Comparison of ENCODE assay signal across 11 cellular contexts in genomic region chr9:129451089-129451656, GRCh38.
DNase-seq lines count a peak whose midpoint lies in the region; ATAC-seq and TF ChIP-seq lines count a peak whose summit lies in the region.
"Had no signal": no experiment of that assay in that cellular context is flagged by ENCODE, and none has a peak within 500 bp of the region (broad histone marks: within the 10 kb centered on the region; RNA-seq: fewer than 3 reads in every experiment).

No MANE protein-coding gene starts in this region.

- TF ChIP-seq RAD21 in liver (IDR thresholded peaks at IDR 0.05) = no peak

- H3K27ac ChIP-seq in liver (ENCODE audit: low read depth in 1 of 2, low read length in 2 of 2) (peak overlapping the region; percentile 26 to 62), smooth muscle cell (ENCODE audit: low read depth) (no peak overlapping the region)

- peaks cover 3% of the 10 kb centered on the region for H3F3A ChIP-seq in smooth muscle cell (ENCODE audit: low read depth)

- peak overlapping the region; percentile 41 for H2AFZ ChIP-seq in smooth muscle cell (ENCODE audit: low read depth)

- ATAC-seq in GM21367 (IDR thresholded peaks at IDR 0.05; ENCODE audit: unreplicated experiment) = no peak

- 72% methylated on average over 19 of the region's 19 CpGs for WGBS in liver
- WGBS in smooth muscle cell (ENCODE audit: low lambda C conversion rate) = 50% methylated on average over 19 of the region's 19 CpGs

- no peaks in the 10 kb centered on the region for H3K79me2 ChIP-seq in smooth muscle cell (ENCODE audit: low read depth)

- H3K4me3 ChIP-seq in H7 (ENCODE audit: insufficient read depth, low read depth, low read length) (no peak overlapping the region), liver (ENCODE audit: low read depth in 1 of 3, low read length in 3 of 3) (no peak overlapping the region), smooth muscle cell (no peak overlapping the region)

- no peak overlapping the region for H3K4me2 ChIP-seq in smooth muscle cell

- no peaks in the 10 kb centered on the region for H4K20me1 ChIP-seq in smooth muscle cell (ENCODE audit: low read depth)

- H3K9ac ChIP-seq in liver (ENCODE audit: low read depth in 1 of 2, low read length in 2 of 2) = no peak overlapping the region
- no peak overlapping the region for H3K9ac ChIP-seq in smooth muscle cell (ENCODE audit: low read depth)

- H3K27me3 ChIP-seq in H7 (ENCODE audit: control insufficient read depth, insufficient read depth, low read length) (peaks cover 6% of the 10 kb centered on the region; the same call in 1 of the 2 replicates), liver (ENCODE audit: control insufficient read depth in 4 of 4, insufficient read depth in 4 of 4, low read length in 3 of 4) (no peaks in the 10 kb centered on the region), smooth muscle cell (ENCODE audit: low read depth) (no peaks in the 10 kb centered on the region)

- H3K36me3 ChIP-seq in H7 (replicated peaks; ENCODE audit: control insufficient read depth, insufficient read depth, low read length) (no peaks in the 10 kb centered on the region), liver (ENCODE audit: control insufficient read depth in 4 of 4, insufficient read depth in 3 of 4, low read depth in 1 of 4, low read length in 3 of 4) (no peaks in the 10 kb centered on the region), smooth muscle cell (ENCODE audit: low read depth) (no peaks in the 10 kb centered on the region)

- DNase-seq in H7 (peak; percentile 66), dermis microvascular lymphatic vessel endothelial cell (ENCODE audit: low read depth in 2 of 2) (peak; percentile 34 to 57), smooth muscle cell (lab: John Stamatoyannopoulos, UW; ENCODE audit: unreplicated experiment) (no peak), SW480 (ENCODE audit: low spot score) (no peak), middle frontal gyrus (ENCODE audit: extremely low spot score, low spot score) (no peak)
- DNase-seq in effector CD8-positive, alpha-beta T cell (lab: John Stamatoyannopoulos, UW) = no peak
- DNase-seq: erythroblast, NCI-H1694, T1000 had no signal

- H3K9me3 ChIP-seq in liver (ENCODE audit: control insufficient read depth in 4 of 4, low read length in 3 of 4) (no peaks in the 10 kb centered on the region), smooth muscle cell (replicated peaks; ENCODE audit: low read depth) (no peaks in the 10 kb centered on the region)

- no peaks in the 10 kb centered on the region for H3K4me1 ChIP-seq in liver (ENCODE audit: control insufficient read depth in 4 of 4, insufficient read depth in 4 of 4, low read length in 3 of 4)
- H3K4me1 ChIP-seq in smooth muscle cell (ENCODE audit: low read depth) = peaks cover 11% of the 10 kb centered on the region

- no peak for TF ChIP-seq CTCF in liver (IDR thresholded peaks at IDR 0.05; ENCODE audit: low read depth, low read length, missing input control)
- TF ChIP-seq CTCF in smooth muscle cell (IDR thresholded peaks at IDR 0.05; ENCODE audit: borderline replicate concordance, insufficient read depth, poor library complexity, severe bottlenecking) = no peak

TF ChIP-seq in liver, 16 proteins besides CTCF, POLR2A, EP300 and RAD21:
- TF ChIP-seq SP1 (IDR thresholded peaks at IDR 0.05) (no peak), NR2F2 (IDR thresholded peaks at IDR 0.05) (peak; percentile 31)
TF ChIP-seq in liver: peak in this region for 1.

Comparison
In these comparisons a context has a peak if more than half of its experiments do, and no peak if none do; other contexts are left out.
1. DNase-seq: peak in H7 (single experiment) and dermis microvascular lymphatic vessel endothelial cell (2 of 2); none in smooth muscle cell (single experiment), effector CD8-positive, alpha-beta T cell (single experiment), SW480 (single experiment) and middle frontal gyrus (single experiment).